10 cellular contexts compared by ENCODE assay signal in genomic region chr16:1152651-1153259, GRCh38. TPM values are rescaled to one million over a fixed set of nuclear protein-coding genes. Genes with fewer than 3 reads are reported as not detected.
DNase-seq lines count a peak whose midpoint lies in the region; ATAC-seq, FAIRE-seq and TF ChIP-seq lines count a peak whose summit lies in the region.
"Had no signal": no experiment of that assay in that cellular context is flagged by ENCODE, and none has a peak within 500 bp of the region (broad histone marks: within the 10 kb centered on the region; RNA-seq: fewer than 3 reads in every experiment).

Gene CACNA1H, plus strand, starts transcription at chr16:1153106. Its CDS starts 632 bp downstream, at chr16:1153738.

- H4K20me1 ChIP-seq in MM.1S (ENCODE audit: insufficient read depth, low read length), result no peaks in the 10 kb centered on the region

- H3K9ac ChIP-seq in HUES48 (ENCODE audit: low read depth, low read length) (no peak within 1 kb of the TSS; the same call in 1 of the 2 replicates), rectal smooth muscle tissue (ENCODE audit: low read length) (no peak within 1 kb of the TSS), MM.1S (ENCODE audit: low read length) (no peak within 1 kb of the TSS)

- H3K79me2 ChIP-seq in MM.1S (ENCODE audit: low read length), result no peaks in the 10 kb centered on the region

- no peak for ATAC-seq in HG02763 (IDR thresholded peaks at IDR 0.05; ENCODE audit: unreplicated experiment)

- TF ChIP-seq CTCF in fibroblast of the aortic adventitia (IDR thresholded peaks at IDR 0.05; ENCODE audit: insufficient read depth, low read length), result peak; percentile 7
- no peak for TF ChIP-seq CTCF in MM.1S (IDR thresholded peaks at IDR 0.05; ENCODE audit: low read length)

- H3K9me2 ChIP-seq in MM.1S (replicated peaks; ENCODE audit: insufficient read depth, low read length), result no peaks in the 10 kb centered on the region

- H3K36me3 ChIP-seq in HUES48 (ENCODE audit: control insufficient read depth, insufficient read depth, low read length) (no peaks in the 10 kb centered on the region), rectal smooth muscle tissue (ENCODE audit: control insufficient read depth, insufficient read depth, low read length) (no peaks in the 10 kb centered on the region), MM.1S (replicated peaks; ENCODE audit: insufficient read depth, low read length) (no peaks in the 10 kb centered on the region)
- H3K36me3 ChIP-seq: pancreas had no signal

- H3K27ac ChIP-seq in HUES48 (ENCODE audit: low read depth, low read length) (no peak within 1 kb of the TSS), rectal smooth muscle tissue (ENCODE audit: low read depth, low read length) (peak within 1 kb of the TSS; percentile 97), MM.1S (ENCODE audit: low read length) (no peak within 1 kb of the TSS)

- no peaks in the 10 kb centered on the region for H3K27me3 ChIP-seq in HUES48 (ENCODE audit: control insufficient read depth, insufficient read depth, low read length)
- H3K27me3 ChIP-seq in rectal smooth muscle tissue (ENCODE audit: control insufficient read depth, insufficient read depth, low read length), result peaks cover 11% of the 10 kb centered on the region
- H3K27me3 ChIP-seq in MM.1S (replicated peaks; ENCODE audit: insufficient read depth, low read length), result peaks cover 82% of the 10 kb centered on the region

- DNase-seq in activated CD8-positive, alpha-beta memory T cell treated with anti-CD3 and anti-CD28 coated beads for 1 hour (ENCODE audit: extremely low read depth in 1 of 2, low read depth in 1 of 2), result peak; percentile 26 to 33
- DNase-seq in fibroblast of the aortic adventitia (ENCODE audit: low read depth) (no peak), urothelium cell line (ENCODE audit: low spot score) (peak; percentile 87), MM.1S (no peak), H4 (ENCODE audit: low spot score) (no peak)
- DNase-seq: pancreas had no signal

- no peaks in the 10 kb centered on the region for H3F3A ChIP-seq in MM.1S (ENCODE audit: insufficient read depth, low read length)

- H2AFZ ChIP-seq in MM.1S (ENCODE audit: low read length), result no peak within 1 kb of the TSS

- H3K4me3 ChIP-seq in HUES48 (ENCODE audit: low read depth, low read length) (peak within 1 kb of the TSS; percentile 64), fibroblast of the aortic adventitia (ENCODE audit: low read depth, low read length) (no peak within 1 kb of the TSS), rectal smooth muscle tissue (ENCODE audit: low read length) (peak within 1 kb of the TSS; percentile 57), MM.1S (ENCODE audit: low read length) (no peak within 1 kb of the TSS)

- no peaks in the 10 kb centered on the region for H3K9me3 ChIP-seq in HUES48 (ENCODE audit: control insufficient read depth, insufficient read depth, low read length)
- H3K9me3 ChIP-seq in MM.1S (replicated peaks; ENCODE audit: insufficient read depth, low read length), result no peaks in the 10 kb centered on the region
- H3K9me3 ChIP-seq: pancreas had no signal

- H3K4me1 ChIP-seq in HUES48 (ENCODE audit: control insufficient read depth, insufficient read depth, low read length) (peaks cover 5% of the 10 kb centered on the region; the same call in 1 of the 2 replicates), rectal smooth muscle tissue (ENCODE audit: control insufficient read depth, insufficient read depth, low read length) (peaks cover 36% of the 10 kb centered on the region), MM.1S (ENCODE audit: low read length) (no peaks in the 10 kb centered on the region)
- H3K4me1 ChIP-seq: pancreas had no signal

- FAIRE-seq in urothelium cell line (lab: Jason Lieb, UNC), result no peak
- FAIRE-seq: pancreas had no signal

- H3K4me2 ChIP-seq in MM.1S (ENCODE audit: low read depth, low read length), result no peak within 1 kb of the TSS

RNA-seq across cellular contexts. Expression of gene CACNA1H, which starts in this region (rescaled TPM):
- 2.7 TPM in 1 of 2 replicates, not detected in the other for total RNA-seq in fibroblast of the aortic adventitia (ENCODE audit: low replicate concordance)
- total RNA-seq in H4 (2014; rRNA removed; shearing (Covaris generic)), result 1.4 and 2.0 TPM in 2 replicates
- total RNA-seq: LHCN-M2 had no signal

Comparison
In these comparisons a context has a peak if more than half of its experiments do, and no peak if none do; other contexts are left out.
1. H3K4me3 ChIP-seq: peak in HUES48 (single experiment) and rectal smooth muscle tissue (single experiment); none in fibroblast of the aortic adventitia (single experiment) and MM.1S (single experiment).
2. DNase-seq: peak in activated CD8-positive, alpha-beta memory T cell treated with anti-CD3 and anti-CD28 coated beads for 1 hour (2 of 2) and urothelium cell line (single experiment); none in fibroblast of the aortic adventitia (single experiment), MM.1S (single experiment) and H4 (single experiment).